Comparison of ENCODE assay signal across 1 cellular context in genomic region chr5:72505026-72505425, GRCh38.
TF ChIP-seq lines count a peak whose summit lies in the region.

No MANE protein-coding gene starts in this region.

TF ChIP-seq in K562, 482 proteins besides CTCF, POLR2A, EP300 and RAD21:
- TF ChIP-seq FOXJ2 (tag; IDR thresholded peaks at IDR 0.05) (no peak), HES1 (IDR thresholded peaks at IDR 0.05; ENCODE audit: low read depth) (no peak), ZNF830 (CRISPR knock-in tag; IDR thresholded peaks at IDR 0.05) (no peak), RBM22 (IDR thresholded peaks at IDR 0.05; ENCODE audit: low read depth, low read length, poor library complexity, severe bottlenecking) (no peak), MAFK (IDR thresholded peaks at IDR 0.05; ENCODE audit: low read length) (no peak), ZNF586 (CRISPR knock-in tag; conservative IDR thresholded peaks at IDR 0.05) (no peak), FOXA1 (IDR thresholded peaks at IDR 0.05; ENCODE audit: borderline replicate concordance) (no peak), ZNF408 (CRISPR knock-in tag; IDR thresholded peaks at IDR 0.05; ENCODE audit: low read depth) (no peak), HMBOX1 (IDR thresholded peaks at IDR 0.05) (no peak), FOXP1 (CRISPR knock-in tag; IDR thresholded peaks at IDR 0.05) (no peak), PATZ1 (CRISPR knock-in tag; IDR thresholded peaks at IDR 0.05; ENCODE audit: borderline replicate concordance) (no peak)
TF ChIP-seq in K562: peak in this region for 0.
